11 cellular contexts compared by ENCODE assay signal in the genomic region with DNA sequence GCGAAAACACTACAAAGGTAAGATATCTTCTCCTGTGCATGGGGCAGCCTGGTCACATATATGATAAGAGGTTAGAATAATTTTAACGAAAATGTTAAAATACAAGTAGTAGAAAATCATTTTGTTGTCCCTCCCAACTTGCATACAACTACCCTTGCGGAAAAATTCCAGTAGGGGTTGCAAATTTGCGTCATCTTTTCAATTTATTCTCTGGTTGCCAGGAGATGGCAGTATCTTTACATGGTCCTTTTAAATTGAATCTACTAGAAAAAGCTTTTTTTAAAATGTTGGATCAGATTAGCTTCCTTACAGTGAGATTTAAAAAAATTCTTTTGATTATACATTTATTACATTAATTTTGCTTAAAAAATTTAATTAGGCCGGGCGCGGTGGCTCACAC. TPM values are rescaled to one million over a fixed set of nuclear protein-coding genes. Genes with fewer than 3 reads are reported as not detected.
A peak's percentile ranks its signal among the peaks of the same experiment; 100 is the strongest.
DNase-seq lines count a peak whose midpoint lies in the region; ATAC-seq and TF ChIP-seq lines count a peak whose summit lies in the region.
"Had no signal": no experiment of that assay in that cellular context is flagged by ENCODE, and none has a peak within 500 bp of the region (broad histone marks: within the 10 kb centered on the region; RNA-seq: fewer than 3 reads in every experiment).

No MANE protein-coding gene starts in this region.

- H3K36me3 ChIP-seq in lower lobe of right lung, result peaks cover 80% of the 10 kb centered on the region

- peak; percentile 44 for DNase-seq in ELR (ENCODE audit: low read depth)
- DNase-seq in MV-4-11 (lab: John Stamatoyannopoulos, UW), result peak; percentile 10
- DNase-seq in cardiac fibroblast (ENCODE audit: low read depth in 2 of 2), result peak; percentile 27 to 35
- DNase-seq in midbrain (lab: John Stamatoyannopoulos, UW), result peak; percentile 10
- no peak for DNase-seq in lower lobe of right lung
- DNase-seq: NCI-H345, pancreas had no signal

- no peak for ATAC-seq in HG03432 (IDR thresholded peaks at IDR 0.05; ENCODE audit: unreplicated experiment)
- ATAC-seq in lower lobe of right lung, result no peak
- ATAC-seq in GM19351 (IDR thresholded peaks at IDR 0.05; ENCODE audit: unreplicated experiment), result no peak
- ATAC-seq in HG03460 (IDR thresholded peaks at IDR 0.05; ENCODE audit: unreplicated experiment), result no peak
- ATAC-seq: pancreas had no signal

- H3K4me3 ChIP-seq in cardiac fibroblast (replicated peaks in 1 of 2; ENCODE audit: low read depth in 2 of 2, low read length in 2 of 2) (no peak overlapping the region), lower lobe of right lung (no peak overlapping the region)
- H3K4me3 ChIP-seq: pancreas had no signal

- H3K4me1 ChIP-seq in lower lobe of right lung, result no peaks in the 10 kb centered on the region
- H3K4me1 ChIP-seq: pancreas had no signal

- no peak overlapping the region for H3K27ac ChIP-seq in lower lobe of right lung
- H3K27ac ChIP-seq: pancreas had no signal

- no peaks in the 10 kb centered on the region for H3K27me3 ChIP-seq in lower lobe of right lung (ENCODE audit: low read depth)
- H3K27me3 ChIP-seq: pancreas had no signal

- no peaks in the 10 kb centered on the region for H3K9me3 ChIP-seq in lower lobe of right lung
- H3K9me3 ChIP-seq: pancreas had no signal

- TF ChIP-seq CTCF in cardiac fibroblast (IDR thresholded peaks at IDR 0.05; ENCODE audit: low read depth, low read length) (no peak), lower lobe of right lung (IDR thresholded peaks at IDR 0.05) (no peak)

- intact Hi-C loops in lower lobe of right lung (cut with DNase I), result no loop called here

RNA-seq across cellular contexts. Expression of a gene that starts 10.9 kb away (rescaled TPM):
- 37.5 TPM for total RNA-seq in lower lobe of right lung

RNA-seq across cellular contexts. Expression of a gene that starts 11.2 kb away (rescaled TPM):
- 96.7 TPM for total RNA-seq in lower lobe of right lung

RNA-seq across cellular contexts. Expression of a gene that starts 42.4 kb away (rescaled TPM):
- total RNA-seq in lower lobe of right lung, result 0.65 TPM
- total RNA-seq: bronchial epithelial cell had no signal

RNA-seq across cellular contexts. Expression of a gene that starts 58.0 kb away (rescaled TPM):
- total RNA-seq in lower lobe of right lung, result not detected
- total RNA-seq: bronchial epithelial cell had no signal
